Comparison of ENCODE assay signal across 15 cellular contexts in the genomic region with DNA sequence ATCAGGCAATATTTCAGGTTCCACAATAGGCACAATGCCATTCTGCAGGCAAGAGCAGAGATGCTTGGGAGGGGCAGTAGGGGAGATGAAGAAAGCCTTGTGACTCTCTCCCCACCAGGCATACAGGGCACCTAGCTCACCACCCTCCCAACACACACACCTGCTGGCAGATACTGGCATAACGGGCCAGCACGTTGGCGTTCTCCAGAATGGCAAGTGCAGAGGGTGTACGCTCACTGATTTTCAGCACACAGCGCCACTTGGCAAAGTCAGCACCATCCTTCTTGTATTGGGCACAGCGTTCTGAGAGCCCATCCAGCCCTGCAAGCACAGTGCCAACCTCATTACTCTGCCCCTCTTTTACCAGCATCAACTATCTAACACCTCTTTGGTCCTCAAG. TPM values are rescaled to one million over a fixed set of nuclear protein-coding genes. Genes with fewer than 3 reads are reported as not detected.
DNase-seq lines count a peak whose midpoint lies in the region; ATAC-seq and TF ChIP-seq lines count a peak whose summit lies in the region.
"Had no signal": no experiment of that assay in that cellular context is flagged by ENCODE, and none has a peak within 500 bp of the region (broad histone marks: within the 10 kb centered on the region; RNA-seq: fewer than 3 reads in every experiment).

No MANE protein-coding gene starts in this region.

- H3K4me3 ChIP-seq in GM12864 (ENCODE audit: low read depth, low read length), result no peak overlapping the region
- H3K4me3 ChIP-seq: upper lobe of right lung had no signal

- CTCF ChIA-PET in activated CD4-positive, alpha-beta memory T cell treated with anti-CD3 and anti-CD28 coated beads for 36 hours (lab: Charles Lee), result interaction anchor here (2.1 kb wide), 1 partner anchor 24 kb away, joined by 10 read pairs; no protein-coding TSS in a partner anchor
- CTCF ChIA-PET in activated CD4-positive, alpha-beta memory T cell treated with anti-CD3 and anti-CD28 coated beads, Interleukin-2, amount 10 ng/mL, durations not matched to agents 7 days and 5 days (lab: Charles Lee), result interaction anchor here (0.6 to 2.0 kb wide), 3 partner anchors 14 to 26 kb away, joined by 3 to 6 read pairs (median 3); partner anchors contain the start of gene SPAG5

- peaks cover 50% of the 10 kb centered on the region for H3K4me1 Mint-ChIP-seq in activated CD4-positive, alpha-beta memory T cell treated with anti-CD3 and anti-CD28 coated beads for 36 hours (ENCODE audit: low read depth)
- H3K4me1 Mint-ChIP-seq in activated CD4-positive, alpha-beta memory T cell treated with anti-CD3 and anti-CD28 coated beads, Interleukin-2, amount 10 ng/mL, durations not matched to agents 7 days and 5 days, result peaks cover 71% of the 10 kb centered on the region
- peaks cover 41 to 48% of the 10 kb centered on the region in 2 donors for H3K4me1 Mint-ChIP-seq in natural killer cell treated with Interleukin-12 subunit alpha and Interleukin-12 subunit beta and Interleukin-15 and Interleukin-18, amount 100 ng/mL, for 72 hours (ENCODE audit: low read depth in 2 of 2)

- no peaks in the 10 kb centered on the region for H3K9me3 Mint-ChIP-seq in activated CD4-positive, alpha-beta memory T cell treated with anti-CD3 and anti-CD28 coated beads for 36 hours
- H3K9me3 Mint-ChIP-seq in activated CD4-positive, alpha-beta memory T cell treated with anti-CD3 and anti-CD28 coated beads, Interleukin-2, amount 10 ng/mL, durations not matched to agents 7 days and 5 days, result no peaks in the 10 kb centered on the region
- no peaks in the 10 kb centered on the region for H3K9me3 Mint-ChIP-seq in natural killer cell treated with Interleukin-12 subunit alpha and Interleukin-12 subunit beta and Interleukin-15 and Interleukin-18, amount 100 ng/mL, for 72 hours

- DNase-seq in activated CD4-positive, alpha-beta memory T cell treated with anti-CD3 and anti-CD28 coated beads for 36 hours, result peak; percentile 31
- no peak for DNase-seq in activated CD4-positive, alpha-beta memory T cell treated with anti-CD3 and anti-CD28 coated beads, Interleukin-2, amount 10 ng/mL, durations not matched to agents 7 days and 5 days
- DNase-seq in GM12864 (ENCODE audit: low read depth), result no peak
- peak; percentile 28 for DNase-seq in activated CD4-positive, alpha-beta T cell treated with anti-CD3 and anti-CD28 coated beads, Interleukin-2, amount 50 U/mL, for 1 hour
- no peak for DNase-seq in ecto neural progenitor cell (ENCODE audit: low spot score)
- no peak for DNase-seq in natural killer cell treated with Interleukin-12 subunit alpha and Interleukin-12 subunit beta and Interleukin-15 and Interleukin-18, amount 100 ng/mL, for 72 hours (ENCODE audit: low spot score)
- DNase-seq: aorta; effector CD8-positive, alpha-beta T cell; foreskin melanocyte; NCI-H1694; NCI-H82; upper lobe of right lung had no signal

- TF ChIP-seq CTCF in GM12864 (IDR thresholded peaks at IDR 0.05; ENCODE audit: low read depth, low read length, missing control alignments), result peak; percentile 22

- no peaks in the 10 kb centered on the region for H3K27me3 Mint-ChIP-seq in activated CD4-positive, alpha-beta memory T cell treated with anti-CD3 and anti-CD28 coated beads for 36 hours
- no peaks in the 10 kb centered on the region for H3K27me3 Mint-ChIP-seq in activated CD4-positive, alpha-beta memory T cell treated with anti-CD3 and anti-CD28 coated beads, Interleukin-2, amount 10 ng/mL, durations not matched to agents 7 days and 5 days
- H3K27me3 Mint-ChIP-seq in natural killer cell treated with Interleukin-12 subunit alpha and Interleukin-12 subunit beta and Interleukin-15 and Interleukin-18, amount 100 ng/mL, for 72 hours, result no peaks in the 10 kb centered on the region

- H3K27me3 ChIP-seq in layer of hippocampus (ENCODE audit: control insufficient read depth, insufficient read depth, low read length), result no peaks in the 10 kb centered on the region
- H3K27me3 ChIP-seq: upper lobe of right lung had no signal

- POLR2A ChIA-PET in activated CD4-positive, alpha-beta memory T cell treated with anti-CD3 and anti-CD28 coated beads for 36 hours (lab: Charles Lee), result interaction anchor here (1.2 kb wide), 1 partner anchor 18 kb away, joined by 3 read pairs; no protein-coding TSS in a partner anchor
- POLR2A ChIA-PET in activated CD4-positive, alpha-beta memory T cell treated with anti-CD3 and anti-CD28 coated beads, Interleukin-2, amount 10 ng/mL, durations not matched to agents 7 days and 5 days (lab: Charles Lee), result interaction anchor here (1.1 to 3.1 kb wide), 2 partner anchors 24 kb away, joined by 3 to 34 read pairs; partner anchors contain the start of gene SPAG5

- H3K27ac Mint-ChIP-seq in activated CD4-positive, alpha-beta memory T cell treated with anti-CD3 and anti-CD28 coated beads for 36 hours, result no peak overlapping the region
- no peak overlapping the region for H3K27ac Mint-ChIP-seq in activated CD4-positive, alpha-beta memory T cell treated with anti-CD3 and anti-CD28 coated beads, Interleukin-2, amount 10 ng/mL, durations not matched to agents 7 days and 5 days
- no peak overlapping the region for H3K27ac Mint-ChIP-seq in natural killer cell treated with Interleukin-12 subunit alpha and Interleukin-12 subunit beta and Interleukin-15 and Interleukin-18, amount 100 ng/mL, for 72 hours

- H3K36me3 Mint-ChIP-seq in activated CD4-positive, alpha-beta memory T cell treated with anti-CD3 and anti-CD28 coated beads for 36 hours, result peaks cover 35% of the 10 kb centered on the region
- H3K36me3 Mint-ChIP-seq in activated CD4-positive, alpha-beta memory T cell treated with anti-CD3 and anti-CD28 coated beads, Interleukin-2, amount 10 ng/mL, durations not matched to agents 7 days and 5 days (ENCODE audit: low read depth), result peaks cover 71% of the 10 kb centered on the region
- peaks cover 5% of the 10 kb centered on the region for H3K36me3 Mint-ChIP-seq in natural killer cell treated with Interleukin-12 subunit alpha and Interleukin-12 subunit beta and Interleukin-15 and Interleukin-18, amount 100 ng/mL, for 72 hours

- intact Hi-C loops in activated CD4-positive, alpha-beta memory T cell treated with anti-CD3 and anti-CD28 coated beads for 36 hours (cut with micrococcal nuclease), result no loop called here

- peak overlapping the region; percentile 8 for H3K27ac ChIP-seq in layer of hippocampus (ENCODE audit: low read depth, low read length)
- H3K27ac ChIP-seq: parathyroid adenoma, upper lobe of right lung had no signal

- ATAC-seq in HG02938 (IDR thresholded peaks at IDR 0.05; ENCODE audit: unreplicated experiment), result no peak
- no peak for ATAC-seq in natural killer cell treated with Interleukin-12 subunit alpha and Interleukin-12 subunit beta and Interleukin-15 and Interleukin-18, amount 100 ng/mL, for 72 hours
- ATAC-seq: upper lobe of right lung had no signal

- no peak overlapping the region for H3K4me3 Mint-ChIP-seq in activated CD4-positive, alpha-beta memory T cell treated with anti-CD3 and anti-CD28 coated beads for 36 hours
- no peak overlapping the region for H3K4me3 Mint-ChIP-seq in activated CD4-positive, alpha-beta memory T cell treated with anti-CD3 and anti-CD28 coated beads, Interleukin-2, amount 10 ng/mL, durations not matched to agents 7 days and 5 days
- no peak overlapping the region for H3K4me3 Mint-ChIP-seq in natural killer cell treated with Interleukin-12 subunit alpha and Interleukin-12 subunit beta and Interleukin-15 and Interleukin-18, amount 100 ng/mL, for 72 hours

RNA-seq across cellular contexts. Expression of gene ALDOC, which starts 2.2 kb away (rescaled TPM):
- total RNA-seq in activated CD4-positive, alpha-beta memory T cell treated with anti-CD3 and anti-CD28 coated beads for 36 hours, result 10 to 100 TPM; 75.2 to 77.3 TPM
- 100 to 1,000 TPM; 140 to 147 TPM for total RNA-seq in activated CD4-positive, alpha-beta memory T cell treated with anti-CD3 and anti-CD28 coated beads, Interleukin-2, amount 10 ng/mL, durations not matched to agents 7 days and 5 days
- total RNA-seq in natural killer cell treated with Interleukin-12 subunit alpha and Interleukin-12 subunit beta and Interleukin-15 and Interleukin-18, amount 100 ng/mL, for 72 hours, result 100 to 1,000 TPM in 1 of 2 donors, 10 to 100 TPM in 1; 36.8 to 164 TPM

RNA-seq across cellular contexts. Expression of gene PIGS, which starts 3.2 kb away (rescaled TPM):
- 10 to 100 TPM; 36.6 to 38.6 TPM for total RNA-seq in activated CD4-positive, alpha-beta memory T cell treated with anti-CD3 and anti-CD28 coated beads for 36 hours
- total RNA-seq in activated CD4-positive, alpha-beta memory T cell treated with anti-CD3 and anti-CD28 coated beads, Interleukin-2, amount 10 ng/mL, durations not matched to agents 7 days and 5 days, result 10 to 100 TPM; 66.3 to 66.6 TPM
- total RNA-seq in natural killer cell treated with Interleukin-12 subunit alpha and Interleukin-12 subunit beta and Interleukin-15 and Interleukin-18, amount 100 ng/mL, for 72 hours, result 10 to 100 TPM; 74.9 to 93.2 TPM

RNA-seq across cellular contexts. Expression of gene UNC119, which starts 22.1 kb away (rescaled TPM):
- total RNA-seq in activated CD4-positive, alpha-beta memory T cell treated with anti-CD3 and anti-CD28 coated beads for 36 hours, result 10 to 100 TPM; 38.0 to 42.0 TPM
- total RNA-seq in activated CD4-positive, alpha-beta memory T cell treated with anti-CD3 and anti-CD28 coated beads, Interleukin-2, amount 10 ng/mL, durations not matched to agents 7 days and 5 days, result 10 to 100 TPM; 46.2 to 61.1 TPM
- total RNA-seq in natural killer cell treated with Interleukin-12 subunit alpha and Interleukin-12 subunit beta and Interleukin-15 and Interleukin-18, amount 100 ng/mL, for 72 hours, result 100 to 1,000 TPM; 104 to 135 TPM

RNA-seq across cellular contexts. Expression of gene SPAG5, which starts 24.3 kb away (rescaled TPM):
- 100 to 1,000 TPM; 153 to 159 TPM for total RNA-seq in activated CD4-positive, alpha-beta memory T cell treated with anti-CD3 and anti-CD28 coated beads for 36 hours
- total RNA-seq in activated CD4-positive, alpha-beta memory T cell treated with anti-CD3 and anti-CD28 coated beads, Interleukin-2, amount 10 ng/mL, durations not matched to agents 7 days and 5 days, result 100 to 1,000 TPM; 125 to 127 TPM
- 100 to 1,000 TPM in 1 of 2 donors, 10 to 100 TPM in 1; 80.7 to 198 TPM for total RNA-seq in natural killer cell treated with Interleukin-12 subunit alpha and Interleukin-12 subunit beta and Interleukin-15 and Interleukin-18, amount 100 ng/mL, for 72 hours

RNA-seq across cellular contexts. Expression of gene RSKR, which starts 39.4 kb away (rescaled TPM):
- total RNA-seq in activated CD4-positive, alpha-beta memory T cell treated with anti-CD3 and anti-CD28 coated beads for 36 hours, result 10 to 100 TPM; 14.2 to 17.5 TPM
- 10 to 100 TPM; 15.5 to 19.7 TPM for total RNA-seq in activated CD4-positive, alpha-beta memory T cell treated with anti-CD3 and anti-CD28 coated beads, Interleukin-2, amount 10 ng/mL, durations not matched to agents 7 days and 5 days
- total RNA-seq in natural killer cell treated with Interleukin-12 subunit alpha and Interleukin-12 subunit beta and Interleukin-15 and Interleukin-18, amount 100 ng/mL, for 72 hours, result 100 to 1,000 TPM in 1 of 2 donors, 10 to 100 TPM in 1; 34.4 to 108 TPM

Comparison
In these comparisons a context has a peak if more than half of its experiments do, and no peak if none do; other contexts are left out.
1. DNase-seq: peak in activated CD4-positive, alpha-beta memory T cell treated with anti-CD3 and anti-CD28 coated beads for 36 hours (single experiment) and activated CD4-positive, alpha-beta T cell treated with anti-CD3 and anti-CD28 coated beads, Interleukin-2, amount 50 U/mL, for 1 hour (single experiment); none in activated CD4-positive, alpha-beta memory T cell treated with anti-CD3 and anti-CD28 coated beads, Interleukin-2, amount 10 ng/mL, durations not matched to agents 7 days and 5 days (single experiment), GM12864 (single experiment), ecto neural progenitor cell (single experiment) and natural killer cell treated with Interleukin-12 subunit alpha and Interleukin-12 subunit beta and Interleukin-15 and Interleukin-18, amount 100 ng/mL, for 72 hours (single experiment).